8 cellular contexts compared by ENCODE assay signal in genomic region chr22:37674951-37675929, GRCh38. TPM values are rescaled to one million over a fixed set of nuclear protein-coding genes. Genes with fewer than 3 reads are reported as not detected.
DNase-seq lines count a peak whose midpoint lies in the region; ATAC-seq and TF ChIP-seq lines count a peak whose summit lies in the region.

LGALS1 (plus strand) TSS chr22:37675636; CDS start chr22:37675703, 67 bp downstream.

- TF ChIP-seq CTCF in HCT116 (IDR thresholded peaks at IDR 0.05 in 2 of 3, conservative IDR thresholded peaks at IDR 0.05 in 1 of 3; ENCODE audit: borderline replicate concordance in 1 of 3, insufficient read depth in 1 of 3, low read depth in 2 of 3, low read length in 2 of 3): 0 out of 6 replicates have a peak, but pooled peaks of 1 of the 3 experiments have one; percentile 11

- peaks cover 13% of the 10 kb centered on the region; the same call in 1 of the 2 replicates for H3K79me2 ChIP-seq in HCT116 (ENCODE audit: insufficient read depth, low read length)

- no TSS peak for BruUV-seq in HCT116 (replicated peaks; lab: Mats Ljungman, UMichigan)

- POLR2A ChIA-PET in HCT116 (lab: Charles Lee): interaction anchor here (0.6 to 4.6 kb wide), 25 partner anchors 11 to 974 kb away, joined by 3 to 71 read pairs (median 4); partner anchors contain the start of genes GCAT, GGA1, NOL12 and PDXP

- DNase-seq in GF-D8 (lab: John Stamatoyannopoulos, UW) (peak; percentile 81), HCT116 (ENCODE audit: low read depth, low spot score) (peak; percentile 92), NCI-H2196 (lab: John Stamatoyannopoulos, UW; ENCODE audit: unreplicated experiment) (peak; percentile 81), dedifferentiated amniotic fluid mesenchymal stem cell (ENCODE audit: extremely low spot score) (peak; percentile 98), left colon (peak; percentile 94 to 96)
- DNase-seq in activated CD4-positive, CD25-positive, alpha-beta regulatory T cell treated with anti-CD3 and anti-CD28 coated beads, Interleukin-2, amount 50 U/mL, for 16 hours (ENCODE audit: low read depth, low spot score): peak; percentile 33
- peak; percentile 56 to 74 for DNase-seq in stimulated activated CD4-positive, alpha-beta T cell treated with anti-CD3 and anti-CD28 coated beads, Interleukin-2, amount 100 ng/mL, for 24 hours

- H3K36me3 ChIP-seq in HCT116 (ENCODE audit: control insufficient read depth in 1 of 2, insufficient read depth in 2 of 2, low read length in 2 of 2): peaks cover 5 to 11% of the 10 kb centered on the region in 2 experiments; a peak in 3 of 4 replicates

- H3K4me3 ChIP-seq in HCT116 (replicated peaks in 1 of 2; ENCODE audit: low read depth in 1 of 2, low read length in 2 of 2): peak within 1 kb of the TSS; percentile 71 to 86

- H3K9me2 ChIP-seq in HCT116 (ENCODE audit: insufficient read depth): no peaks in the 10 kb centered on the region

- ATAC-seq in HCT116 (peak; percentile 83), left colon (peak; percentile 83), HG02973 (IDR thresholded peaks at IDR 0.05; ENCODE audit: unreplicated experiment) (no peak)

- no peak for TF ChIP-seq RAD21 in HCT116 (IDR thresholded peaks at IDR 0.05; ENCODE audit: low read depth)

- H3K9me3 ChIP-seq in HCT116 (ENCODE audit: control insufficient read depth in 1 of 2, insufficient read depth in 1 of 2, low read depth in 1 of 2, low read length in 2 of 2): no peaks in the 10 kb centered on the region

- intact Hi-C loops in HCT116 (cut with micrococcal nuclease) (no loop called here), left colon (cut with DNase I, micrococcal nuclease) (no loop called here)

- peak; percentile 73 for TF ChIP-seq POLR2A in HCT116 (IDR thresholded peaks at IDR 0.05; ENCODE audit: borderline replicate concordance, extremely low read depth, insufficient read depth, insufficient read length)

- H3K4me2 ChIP-seq in HCT116 (ENCODE audit: low read length): peak within 1 kb of the TSS; percentile 98

- H3K4me1 ChIP-seq in HCT116 (ENCODE audit: control insufficient read depth in 1 of 2, insufficient read depth in 2 of 2, low read length in 2 of 2): peaks cover 35 to 61% of the 10 kb centered on the region in 2 experiments

- CTCF ChIA-PET in HCT116 (lab: Charles Lee): interaction anchor here (0.5 to 1.9 kb wide), 8 partner anchors 9 to 131 kb away, joined by 3 to 21 read pairs (median 5); partner anchors contain the start of genes GGA1 and PDXP

- H4K20me1 ChIP-seq in HCT116 (ENCODE audit: insufficient read depth): no peaks in the 10 kb centered on the region

- RAD21 ChIA-PET in HCT116 (lab: Charles Lee; ENCODE audit: low non-redundant PET in 1 of 2, low total read pairs in 2 of 2, uncharacterized antibody in 2 of 2, unreplicated experiment in 2 of 2): interaction anchor here in 1 of 2 experiments (1.5 kb wide), 1 partner anchor 17 kb away, joined by 3 read pairs; the partner anchor contains the start of gene PDXP

- peak within 1 kb of the TSS; percentile 67 for H3K9ac ChIP-seq in HCT116 (ENCODE audit: low read length)

- no peaks in the 10 kb centered on the region for H3K27me3 ChIP-seq in HCT116 (ENCODE audit: insufficient read depth, low read length)

- peak within 1 kb of the TSS; percentile 97 for H3K27ac ChIP-seq in HCT116 (ENCODE audit: low read depth, low read length)

- H2AFZ ChIP-seq in HCT116 (ENCODE audit: low read depth, low read length, poor library complexity, severe bottlenecking): no peak within 1 kb of the TSS

TF ChIP-seq in HCT116, 20 proteins besides CTCF, POLR2A, EP300 and RAD21:
- TF ChIP-seq ZFX (IDR thresholded peaks at IDR 0.05) (peak; percentile 63; the same call in 1 of the 2 replicates), YY1 (IDR thresholded peaks at IDR 0.05; ENCODE audit: extremely low read depth, insufficient replicate concordance, low read depth, low read length) (peak; percentile 35), CBX3 (IDR thresholded peaks at IDR 0.05; ENCODE audit: low read depth) (no peak), POLR2AphosphoS5 (IDR thresholded peaks at IDR 0.05; ENCODE audit: low read depth, low read length) (peak; percentile 87)

RNA-seq across cellular contexts. Expression of gene LGALS1, which starts in this region (rescaled TPM):
- total RNA-seq in HCT116 (2021; ENCODE audit: unreplicated experiment): 1,080 TPM
- polyA plus RNA-seq in HCT116 (2012): 2,758 and 2,875 TPM in 2 replicates
- total RNA-seq in left colon: 100 to 1,000 TPM in 1 of 2 donors, 10 to 100 TPM in 1; 40.4 to 161 TPM

Comparison
In these comparisons a context has a peak if more than half of its experiments do, and no peak if none do; other contexts are left out.
1. DNase-seq: peak in every context shown above with its lines; median percentile 98 in dedifferentiated amniotic fluid mesenchymal stem cell; 95 in left colon; 92 in HCT116; 81 in GF-D8; 81 in NCI-H2196; 65 in stimulated activated CD4-positive, alpha-beta T cell treated with anti-CD3 and anti-CD28 coated beads, Interleukin-2, amount 100 ng/mL, for 24 hours; 33 in activated CD4-positive, CD25-positive, alpha-beta regulatory T cell treated with anti-CD3 and anti-CD28 coated beads, Interleukin-2, amount 50 U/mL, for 16 hours.